Comparison of ENCODE assay signal across 1 cellular context in the genomic region with DNA sequence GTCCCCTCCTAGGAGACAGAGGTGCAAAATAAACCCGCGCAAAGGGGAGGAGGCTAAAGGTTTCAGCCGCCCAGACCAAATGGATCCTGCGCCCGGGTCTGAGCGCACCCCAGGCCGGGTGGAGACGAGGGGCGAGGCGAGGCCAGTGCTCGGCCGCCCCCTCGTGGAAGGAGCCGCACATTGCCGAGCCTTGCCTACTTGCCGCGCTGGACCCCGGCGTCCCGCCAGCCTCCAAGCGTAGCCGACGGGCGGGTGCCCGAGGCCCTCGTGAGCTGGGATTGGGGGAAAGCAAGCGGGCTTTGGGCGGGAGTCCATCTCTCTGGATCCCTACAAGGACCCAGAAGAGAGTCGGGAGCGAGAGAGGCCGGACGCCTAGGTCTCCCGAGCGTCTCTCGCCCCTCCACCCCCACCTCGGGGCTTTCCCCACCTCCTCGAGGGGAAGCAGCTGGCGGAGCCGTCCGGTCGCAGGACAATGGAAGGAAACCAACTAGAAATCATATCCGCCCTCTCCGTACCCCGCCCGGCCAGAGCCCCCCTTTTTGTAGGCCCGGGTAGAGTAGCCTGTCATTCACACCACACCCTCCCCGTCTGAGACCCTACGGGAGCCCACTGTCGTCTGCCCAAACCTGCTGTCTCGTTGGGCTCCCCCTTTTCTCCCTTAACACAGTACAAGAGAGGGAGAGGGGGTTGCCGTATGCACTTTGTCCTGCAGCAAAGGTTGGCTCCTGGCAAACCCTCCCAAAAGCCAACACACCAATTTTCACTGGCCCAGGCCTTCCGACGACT.
TF ChIP-seq lines count a peak whose summit lies in the region.

No MANE protein-coding gene starts in this region.

TF ChIP-seq in GM23338, 12 proteins besides CTCF, POLR2A, EP300 and RAD21 (continued from another document):
- TF ChIP-seq, protein P1, sequence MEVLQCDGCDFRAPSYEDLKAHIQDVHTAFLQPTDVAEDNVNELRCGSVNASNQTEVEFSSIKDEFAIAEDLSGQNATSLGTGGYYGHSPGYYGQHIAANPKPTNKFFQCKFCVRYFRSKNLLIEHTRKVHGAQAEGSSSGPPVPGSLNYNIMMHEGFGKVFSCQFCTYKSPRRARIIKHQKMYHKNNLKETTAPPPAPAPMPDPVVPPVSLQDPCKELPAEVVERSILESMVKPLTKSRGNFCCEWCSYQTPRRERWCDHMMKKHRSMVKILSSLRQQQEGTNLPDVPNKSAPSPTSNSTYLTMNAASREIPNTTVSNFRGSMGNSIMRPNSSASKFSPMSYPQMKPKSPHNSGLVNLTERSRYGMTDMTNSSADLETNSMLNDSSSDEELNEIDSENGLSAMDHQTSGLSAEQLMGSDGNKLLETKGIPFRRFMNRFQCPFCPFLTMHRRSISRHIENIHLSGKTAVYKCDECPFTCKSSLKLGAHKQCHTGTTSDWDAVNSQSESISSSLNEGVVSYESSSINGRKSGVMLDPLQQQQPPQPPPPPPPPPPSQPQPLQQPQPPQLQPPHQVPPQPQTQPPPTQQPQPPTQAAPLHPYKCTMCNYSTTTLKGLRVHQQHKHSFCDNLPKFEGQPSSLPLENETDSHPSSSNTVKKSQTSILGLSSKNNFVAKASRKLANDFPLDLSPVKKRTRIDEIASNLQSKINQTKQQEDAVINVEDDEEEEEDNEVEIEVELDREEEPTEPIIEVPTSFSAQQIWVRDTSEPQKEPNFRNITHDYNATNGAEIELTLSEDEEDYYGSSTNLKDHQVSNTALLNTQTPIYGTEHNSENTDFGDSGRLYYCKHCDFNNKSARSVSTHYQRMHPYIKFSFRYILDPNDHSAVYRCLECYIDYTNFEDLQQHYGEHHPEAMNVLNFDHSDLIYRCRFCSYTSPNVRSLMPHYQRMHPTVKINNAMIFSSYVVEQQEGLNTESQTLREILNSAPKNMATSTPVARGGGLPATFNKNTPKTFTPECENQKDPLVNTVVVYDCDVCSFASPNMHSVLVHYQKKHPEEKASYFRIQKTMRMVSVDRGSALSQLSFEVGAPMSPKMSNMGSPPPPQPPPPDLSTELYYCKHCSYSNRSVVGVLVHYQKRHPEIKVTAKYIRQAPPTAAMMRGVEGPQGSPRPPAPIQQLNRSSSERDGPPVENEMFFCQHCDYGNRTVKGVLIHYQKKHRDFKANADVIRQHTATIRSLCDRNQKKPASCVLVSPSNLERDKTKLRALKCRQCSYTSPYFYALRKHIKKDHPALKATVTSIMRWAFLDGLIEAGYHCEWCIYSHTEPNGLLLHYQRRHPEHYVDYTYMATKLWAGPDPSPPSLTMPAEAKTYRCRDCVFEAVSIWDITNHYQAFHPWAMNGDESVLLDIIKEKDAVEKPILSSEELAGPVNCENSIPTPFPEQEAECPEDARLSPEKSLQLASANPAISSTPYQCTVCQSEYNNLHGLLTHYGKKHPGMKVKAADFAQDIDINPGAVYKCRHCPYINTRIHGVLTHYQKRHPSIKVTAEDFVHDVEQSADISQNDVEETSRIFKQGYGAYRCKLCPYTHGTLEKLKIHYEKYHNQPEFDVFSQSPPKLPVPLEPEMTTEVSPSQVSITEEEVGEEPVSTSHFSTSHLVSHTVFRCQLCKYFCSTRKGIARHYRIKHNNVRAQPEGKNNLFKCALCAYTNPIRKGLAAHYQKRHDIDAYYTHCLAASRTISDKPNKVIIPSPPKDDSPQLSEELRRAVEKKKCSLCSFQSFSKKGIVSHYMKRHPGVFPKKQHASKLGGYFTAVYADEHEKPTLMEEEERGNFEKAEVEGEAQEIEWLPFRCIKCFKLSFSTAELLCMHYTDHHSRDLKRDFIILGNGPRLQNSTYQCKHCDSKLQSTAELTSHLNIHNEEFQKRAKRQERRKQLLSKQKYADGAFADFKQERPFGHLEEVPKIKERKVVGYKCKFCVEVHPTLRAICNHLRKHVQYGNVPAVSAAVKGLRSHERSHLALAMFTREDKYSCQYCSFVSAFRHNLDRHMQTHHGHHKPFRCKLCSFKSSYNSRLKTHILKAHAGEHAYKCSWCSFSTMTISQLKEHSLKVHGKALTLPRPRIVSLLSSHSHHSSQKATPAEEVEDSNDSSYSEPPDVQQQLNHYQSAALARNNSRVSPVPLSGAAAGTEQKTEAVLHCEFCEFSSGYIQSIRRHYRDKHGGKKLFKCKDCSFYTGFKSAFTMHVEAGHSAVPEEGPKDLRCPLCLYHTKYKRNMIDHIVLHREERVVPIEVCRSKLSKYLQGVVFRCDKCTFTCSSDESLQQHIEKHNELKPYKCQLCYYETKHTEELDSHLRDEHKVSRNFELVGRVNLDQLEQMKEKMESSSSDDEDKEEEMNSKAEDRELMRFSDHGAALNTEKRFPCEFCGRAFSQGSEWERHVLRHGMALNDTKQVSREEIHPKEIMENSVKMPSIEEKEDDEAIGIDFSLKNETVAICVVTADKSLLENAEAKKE (CRISPR knock-in tag; IDR thresholded peaks at IDR 0.05), result no peak
- no peak for TF ChIP-seq STAT1 (IDR thresholded peaks at IDR 0.05; ENCODE audit: unreplicated experiment)
- TF ChIP-seq CREB1 (CRISPR knock-in tag; IDR thresholded peaks at IDR 0.05; ENCODE audit: low read depth), result no peak
- TF ChIP-seq EZH2phosphoT487 (IDR thresholded peaks at IDR 0.05; ENCODE audit: unreplicated experiment), result no peak
- TF ChIP-seq JUNB (IDR thresholded peaks at IDR 0.05; ENCODE audit: unreplicated experiment), result no peak
- no peak for TF ChIP-seq NANOG (IDR thresholded peaks at IDR 0.05; ENCODE audit: borderline replicate concordance)
- TF ChIP-seq EZH2 (IDR thresholded peaks at IDR 0.05; ENCODE audit: low read depth, unreplicated experiment), result no peak
- TF ChIP-seq POLR2AphosphoS5 (IDR thresholded peaks at IDR 0.05; ENCODE audit: low read depth), result no peak
- TF ChIP-seq, protein P2, sequence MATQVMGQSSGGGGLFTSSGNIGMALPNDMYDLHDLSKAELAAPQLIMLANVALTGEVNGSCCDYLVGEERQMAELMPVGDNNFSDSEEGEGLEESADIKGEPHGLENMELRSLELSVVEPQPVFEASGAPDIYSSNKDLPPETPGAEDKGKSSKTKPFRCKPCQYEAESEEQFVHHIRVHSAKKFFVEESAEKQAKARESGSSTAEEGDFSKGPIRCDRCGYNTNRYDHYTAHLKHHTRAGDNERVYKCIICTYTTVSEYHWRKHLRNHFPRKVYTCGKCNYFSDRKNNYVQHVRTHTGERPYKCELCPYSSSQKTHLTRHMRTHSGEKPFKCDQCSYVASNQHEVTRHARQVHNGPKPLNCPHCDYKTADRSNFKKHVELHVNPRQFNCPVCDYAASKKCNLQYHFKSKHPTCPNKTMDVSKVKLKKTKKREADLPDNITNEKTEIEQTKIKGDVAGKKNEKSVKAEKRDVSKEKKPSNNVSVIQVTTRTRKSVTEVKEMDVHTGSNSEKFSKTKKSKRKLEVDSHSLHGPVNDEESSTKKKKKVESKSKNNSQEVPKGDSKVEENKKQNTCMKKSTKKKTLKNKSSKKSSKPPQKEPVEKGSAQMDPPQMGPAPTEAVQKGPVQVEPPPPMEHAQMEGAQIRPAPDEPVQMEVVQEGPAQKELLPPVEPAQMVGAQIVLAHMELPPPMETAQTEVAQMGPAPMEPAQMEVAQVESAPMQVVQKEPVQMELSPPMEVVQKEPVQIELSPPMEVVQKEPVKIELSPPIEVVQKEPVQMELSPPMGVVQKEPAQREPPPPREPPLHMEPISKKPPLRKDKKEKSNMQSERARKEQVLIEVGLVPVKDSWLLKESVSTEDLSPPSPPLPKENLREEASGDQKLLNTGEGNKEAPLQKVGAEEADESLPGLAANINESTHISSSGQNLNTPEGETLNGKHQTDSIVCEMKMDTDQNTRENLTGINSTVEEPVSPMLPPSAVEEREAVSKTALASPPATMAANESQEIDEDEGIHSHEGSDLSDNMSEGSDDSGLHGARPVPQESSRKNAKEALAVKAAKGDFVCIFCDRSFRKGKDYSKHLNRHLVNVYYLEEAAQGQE (IDR thresholded peaks at IDR 0.05; ENCODE audit: unreplicated experiment), result no peak
- TF ChIP-seq ZNF114 (CRISPR knock-in tag; IDR thresholded peaks at IDR 0.05), result no peak
- TF ChIP-seq, protein P3, sequence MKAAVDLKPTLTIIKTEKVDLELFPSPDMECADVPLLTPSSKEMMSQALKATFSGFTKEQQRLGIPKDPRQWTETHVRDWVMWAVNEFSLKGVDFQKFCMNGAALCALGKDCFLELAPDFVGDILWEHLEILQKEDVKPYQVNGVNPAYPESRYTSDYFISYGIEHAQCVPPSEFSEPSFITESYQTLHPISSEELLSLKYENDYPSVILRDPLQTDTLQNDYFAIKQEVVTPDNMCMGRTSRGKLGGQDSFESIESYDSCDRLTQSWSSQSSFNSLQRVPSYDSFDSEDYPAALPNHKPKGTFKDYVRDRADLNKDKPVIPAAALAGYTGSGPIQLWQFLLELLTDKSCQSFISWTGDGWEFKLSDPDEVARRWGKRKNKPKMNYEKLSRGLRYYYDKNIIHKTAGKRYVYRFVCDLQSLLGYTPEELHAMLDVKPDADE (IDR thresholded peaks at IDR 0.05), result no peak
